ENCODE assay signal across 1 cellular context in genomic region chr5:150396247-150396646, GRCh38.
TF ChIP-seq lines count a peak whose summit lies in the region.

No MANE protein-coding gene starts in this region.

TF ChIP-seq in endothelial cell of umbilical vein, 7 proteins besides CTCF, POLR2A, EP300 and RAD21:
- TF ChIP-seq JUN (IDR thresholded peaks at IDR 0.05; ENCODE audit: borderline replicate concordance, insufficient read depth, insufficient read length, low read depth) = no peak
- no peak for TF ChIP-seq EZH2 (IDR thresholded peaks at IDR 0.05; ENCODE audit: borderline replicate concordance, low read depth, low read length, severe bottlenecking)
